In genomic region chr14:52844262-52845060, GRCh38 we compare ENCODE assay signal across 13 cellular contexts. TPM values are rescaled to one million over a fixed set of nuclear protein-coding genes. Genes with fewer than 3 reads are reported as not detected.
A peak's percentile ranks its signal among the peaks of the same experiment; 100 is the strongest.
DNase-seq lines count a peak whose midpoint lies in the region; ATAC-seq and TF ChIP-seq lines count a peak whose summit lies in the region.
"Had no signal": no experiment of that assay in that cellular context is flagged by ENCODE, and none has a peak within 500 bp of the region (broad histone marks: within the 10 kb centered on the region; RNA-seq: fewer than 3 reads in every experiment).

No MANE protein-coding gene starts in this region.

- H3K36me3 ChIP-seq in ascending aorta, result no peaks in the 10 kb centered on the region
- H3K36me3 ChIP-seq in prostate gland, result no peaks in the 10 kb centered on the region
- no peaks in the 10 kb centered on the region for H3K36me3 ChIP-seq in PC-3 (ENCODE audit: low read depth, low read length)

- intact Hi-C loops in ascending aorta (cut with DNase I) (no loop called here), right cardiac atrium (cut with DNase I) (no loop called here), prostate gland (cut with DNase I) (no loop called here), PC-3 (cut with micrococcal nuclease) (no loop called here)

- no peaks in the 10 kb centered on the region for H3K79me2 ChIP-seq in PC-3 (ENCODE audit: low read length)

- DNase-seq in ELF-1 (ENCODE audit: low read depth, low spot score) (peak; percentile 40), ascending aorta (ENCODE audit: low spot score in 2 of 2) (no peak), right cardiac atrium (peak in 1 of 3 donors; percentile 54), prostate gland (ENCODE audit: low spot score) (peak; percentile 10), PC-3 (no peak), COLO668 (lab: John Stamatoyannopoulos, UW; ENCODE audit: unreplicated experiment) (no peak)
- DNase-seq: activated B cell treated with CpG ODN at 0.5 μM for 24 hours; activated gamma-delta T cell; CD8-positive, alpha-beta memory T cell; dorsolateral prefrontal cortex; NCI-H1092 had no signal

- H3K4me1 ChIP-seq in ascending aorta (peaks cover 0 to 12% of the 10 kb centered on the region in 2 donors), right cardiac atrium (ENCODE audit: control insufficient read depth, insufficient read depth, low read length) (peaks cover 7% of the 10 kb centered on the region), prostate gland (replicated peaks) (no peaks in the 10 kb centered on the region), PC-3 (ENCODE audit: insufficient read depth, low read length) (peaks cover 11% of the 10 kb centered on the region)

- H2AFZ ChIP-seq in PC-3 (ENCODE audit: low read length), result no peak overlapping the region

- no peaks in the 10 kb centered on the region for H3F3A ChIP-seq in PC-3 (ENCODE audit: low read length, unreplicated experiment)

- no TSS peak for BruUV-seq in PC-3 (replicated peaks; lab: Mats Ljungman, UMichigan)

- 11% methylated on average over 6 of the region's 6 CpGs for WGBS in right cardiac atrium
- 9% methylated on average over 6 of the region's 6 CpGs for WGBS in prostate gland

- H3K4me2 ChIP-seq in PC-3 (ENCODE audit: low read length), result no peak overlapping the region

- H3K9me2 ChIP-seq in PC-3 (replicated peaks; ENCODE audit: low read length), result no peaks in the 10 kb centered on the region

- no peaks in the 10 kb centered on the region for H3K9me3 ChIP-seq in ascending aorta
- no peaks in the 10 kb centered on the region for H3K9me3 ChIP-seq in right cardiac atrium (ENCODE audit: control insufficient read depth, low read length)
- H3K9me3 ChIP-seq in prostate gland, result no peaks in the 10 kb centered on the region
- H3K9me3 ChIP-seq in PC-3 (ENCODE audit: low read length), result no peaks in the 10 kb centered on the region

- H3K27ac ChIP-seq in ascending aorta, result peak overlapping the region; percentile 69 to 81
- peak overlapping the region; percentile 95 for H3K27ac ChIP-seq in right cardiac atrium (ENCODE audit: low read length)
- H3K27ac ChIP-seq in prostate gland, result peak overlapping the region; percentile 61 to 66
- H3K27ac ChIP-seq in PC-3 (ENCODE audit: low read length), result no peak overlapping the region

- no peaks in the 10 kb centered on the region for H4K20me1 ChIP-seq in PC-3 (ENCODE audit: low read length)

- CTCF ChIA-PET in PC-3 (lab: Charles Lee), result no interaction called here

- ATAC-seq in right cardiac atrium (peak; percentile 62 to 63), GM18858 (IDR thresholded peaks at IDR 0.05; ENCODE audit: unreplicated experiment) (no peak), HG03095 (IDR thresholded peaks at IDR 0.05; ENCODE audit: unreplicated experiment) (no peak), PC-3 (no peak)

- H3K9ac ChIP-seq in PC-3 (ENCODE audit: low read length), result no peak overlapping the region

- no peak for TF ChIP-seq CTCF in ascending aorta (IDR thresholded peaks at IDR 0.05)
- TF ChIP-seq CTCF in prostate gland (IDR thresholded peaks at IDR 0.05), result no peak
- no peak for TF ChIP-seq CTCF in PC-3 (conservative IDR thresholded peaks at IDR 0.05; ENCODE audit: low read depth, low read length)

- POLR2A ChIA-PET in PC-3 (lab: Charles Lee; ENCODE audit: unreplicated experiment), result no interaction called here

- H3K4me3 ChIP-seq in ascending aorta, result peak overlapping the region in 1 of 2 donors; percentile 22
- H3K4me3 ChIP-seq in right cardiac atrium (ENCODE audit: low read length), result peak overlapping the region; percentile 48
- no peak overlapping the region for H3K4me3 ChIP-seq in prostate gland
- no peak overlapping the region for H3K4me3 ChIP-seq in PC-3 (ENCODE audit: low read length)
- H3K4me3 ChIP-seq: dorsolateral prefrontal cortex had no signal

- H3K27me3 ChIP-seq in ascending aorta (no peaks in the 10 kb centered on the region), right cardiac atrium (ENCODE audit: control insufficient read depth, insufficient read depth) (no peaks in the 10 kb centered on the region), prostate gland (replicated peaks; ENCODE audit: insufficient read depth) (no peaks in the 10 kb centered on the region), PC-3 (ENCODE audit: low read length) (no peaks in the 10 kb centered on the region)
- H3K27me3 ChIP-seq: dorsolateral prefrontal cortex had no signal

- no peak for TF ChIP-seq POLR2A in prostate gland (IDR thresholded peaks at IDR 0.05)

RNA-seq across cellular contexts. Expression of gene GNPNAT1, which starts 53.1 kb away (rescaled TPM):
- total RNA-seq in ascending aorta (39.9 TPM), right cardiac atrium (10 to 100 TPM in 1 of 4 donors, 1 to 10 TPM in 3; 7.4 to 15.2 (median 8.3) TPM), prostate gland (10 to 100 TPM; 26.2 to 41.4 TPM), PC-3 (2014; rRNA removed) (38.2 and 44.5 TPM in 2 replicates)
- 5.0 TPM for polyA plus RNA-seq in right cardiac atrium

Comparison
In these comparisons a context has a peak if more than half of its experiments do, and no peak if none do; other contexts are left out.
1. DNase-seq: peak in ELF-1 (single experiment) and prostate gland (single experiment); none in ascending aorta (0 of 2), PC-3 (single experiment) and COLO668 (single experiment).
2. ATAC-seq: peak in right cardiac atrium (2 of 2); none in GM18858 (single experiment), HG03095 (single experiment) and PC-3 (single experiment).